In genomic region chr4:143336828-143337599, GRCh38 we compare ENCODE assay signal across 8 cellular contexts. TPM values are rescaled to one million over a fixed set of nuclear protein-coding genes. Genes with fewer than 3 reads are reported as not detected.
A peak's percentile ranks its signal among the peaks of the same experiment; 100 is the strongest.
DNase-seq lines count a peak whose midpoint lies in the region; ATAC-seq, FAIRE-seq and TF ChIP-seq lines count a peak whose summit lies in the region.

GAB1 (plus strand) TSS chr4:143336876; CDS start chr4:143337189, 313 bp downstream.

- TF ChIP-seq CTCF in GM12878 (IDR thresholded peaks at IDR 0.05 in 2 of 3, conservative IDR thresholded peaks at IDR 0.05 in 1 of 3; ENCODE audit: control insufficient read depth in 2 of 3, extremely low read depth in 1 of 3, insufficient read depth in 1 of 3, low read depth in 3 of 3, low read length in 3 of 3), result 0 out of 6 replicates have a peak, but pooled peaks of 2 of the 3 experiments have one; percentile 8 to 18

- in situ Hi-C loops in GM12878 (cut with MboI), result no loop called here

- no peak within 1 kb of the TSS for H3K27ac ChIP-seq in GM12878 (ENCODE audit: control insufficient read depth, insufficient read depth)

- TF ChIP-seq EP300 in GM12878 (IDR thresholded peaks at IDR 0.05; ENCODE audit: borderline replicate concordance in 1 of 2, control insufficient read depth in 1 of 2, low read depth in 2 of 2, low read length in 2 of 2), result no peak

- RAD21 ChIA-PET in GM12878 (lab: Charles Lee; ENCODE audit: unreplicated experiment), result interaction anchor here (1.0 to 5.7 kb wide), 9 partner anchors 11 to 81 kb away, joined by 3 to 61 read pairs (median 5); no protein-coding TSS in a partner anchor

- TF ChIP-seq POLR2A in GM12878 (IDR thresholded peaks at IDR 0.05; ENCODE audit: low read depth, low read length), result peak; percentile 74

- ATAC-seq in GM19328 (IDR thresholded peaks at IDR 0.05; ENCODE audit: unreplicated experiment) (peak; percentile 59), HG03342 (IDR thresholded peaks at IDR 0.05; ENCODE audit: unreplicated experiment) (peak; percentile 69), GM12878 (peak; percentile 83), sciatic nerve (peak; percentile 48)

- peak within 1 kb of the TSS; percentile 53; the same call in 1 of the 2 replicates for H3K9ac ChIP-seq in GM12878 (ENCODE audit: control insufficient read depth, insufficient read depth, low read length)

- POLR2A ChIA-PET in GM12878 (lab: Charles Lee), result interaction anchor here (1.1 to 9.7 kb wide), 5 partner anchors 18 to 94 kb away, joined by 3 to 94 read pairs (median 12); no protein-coding TSS in a partner anchor

- H3K4me3 ChIP-seq in GM12878 (peak within 1 kb of the TSS; percentile 87), iPS-11a (ENCODE audit: low read depth, low read length) (peak within 1 kb of the TSS; percentile 83)

- H3K36me3 ChIP-seq in GM12878 (ENCODE audit: control insufficient read depth in 2 of 2, insufficient read depth in 2 of 2, low read length in 1 of 2), result no peaks in the 10 kb centered on the region

- intact Hi-C loops in GM12878 (cut with micrococcal nuclease; ENCODE audit: unreplicated experiment) (loop anchor here (1.0 to 5.0 kb wide), 4 partner anchors 22 to 150 kb away; no protein-coding TSS in a partner anchor), sciatic nerve (cut with DNase I) (loop anchor here (5.0 to 10.0 kb wide), 2 partner anchors 142 to 145 kb away; no protein-coding TSS in a partner anchor)

- 0 out of 2 replicates have a peak, but pooled peaks have one; percentile 30 for TF ChIP-seq RAD21 in GM12878 (IDR thresholded peaks at IDR 0.05; ENCODE audit: insufficient read depth, low read depth, low read length)

- H3K27me3 ChIP-seq in GM12878 (replicated peaks in 1 of 2; ENCODE audit: control insufficient read depth in 2 of 2, insufficient read depth in 2 of 2, low read length in 1 of 2), result 0 out of 4 replicates have a peak, but pooled peaks cover 1 to 3% of the 10 kb centered on the region in 2 experiments

- WGBS in GM12878 (ENCODE audit: insufficient coverage, insufficient replicate concordance, low lambda C conversion rate, missing lambda C conversion rate), result 2% methylated on average over 68 of the region's 78 CpGs

- FAIRE-seq in GM12878 (lab: Jason Lieb, UNC), result peak; percentile 27

- DNase-seq in EL (peak; percentile 84), OCI-M1 (lab: John Stamatoyannopoulos, UW) (peak; percentile 91), GM12878 (ENCODE audit: low read depth, low spot score) (no peak), sciatic nerve (ENCODE audit: low spot score) (peak; percentile 86)
- DNase-seq in activated CD4-positive, alpha-beta T cell treated with anti-CD3 and anti-CD28 coated beads, Interleukin-2, amount 50 U/mL, for 4 hours, result no peak

- H3K79me2 ChIP-seq in GM12878 (ENCODE audit: control insufficient read depth, insufficient read depth, low read length), result no peaks in the 10 kb centered on the region; the same call in 1 of the 2 replicates

- BruUV-seq in GM12878 (replicated peaks; lab: Mats Ljungman, UMichigan), result no TSS peak

- CTCF ChIA-PET in GM12878 (lab: Yijun Ruan, JAX), result interaction anchor here (0.5 to 4.1 kb wide), 19 partner anchors 9 to 223 kb away, joined by 3 to 38 read pairs (median 3); no protein-coding TSS in a partner anchor

- H2AFZ ChIP-seq in GM12878 (ENCODE audit: control insufficient read depth, low read depth, low read length), result peak within 1 kb of the TSS; percentile 70

- SMC1A ChIA-PET in GM12878 (lab: Charles Lee; ENCODE audit: uncharacterized antibody, unreplicated experiment), result interaction anchor here (0.7 to 8.0 kb wide), 15 partner anchors 8 to 148 kb away, joined by 3 to 62 read pairs (median 5); no protein-coding TSS in a partner anchor

- H3K4me1 ChIP-seq in GM12878 (ENCODE audit: control insufficient read depth, insufficient read depth, low read length), result no peaks in the 10 kb centered on the region; the same call in 1 of the 2 replicates

- H4K20me1 ChIP-seq in GM12878 (ENCODE audit: control insufficient read depth, insufficient read depth), result peaks cover 2% of the 10 kb centered on the region; the same call in 1 of the 2 replicates

- H3K9me3 ChIP-seq in GM12878 (replicated peaks; ENCODE audit: control insufficient read depth, insufficient read depth, low read length), result no peaks in the 10 kb centered on the region

- H3K4me2 ChIP-seq in GM12878 (ENCODE audit: control insufficient read depth, insufficient read depth), result peak within 1 kb of the TSS; percentile 89

TF ChIP-seq in GM12878, 131 proteins besides CTCF, POLR2A, EP300 and RAD21 (continues in another document):
- no peak for TF ChIP-seq CEBPZ (IDR thresholded peaks at IDR 0.05; ENCODE audit: low read depth, low read length)
- TF ChIP-seq BCL11A (IDR thresholded peaks at IDR 0.05; ENCODE audit: low read depth, low read length), result no peak
- TF ChIP-seq FOXM1 (IDR thresholded peaks at IDR 0.05; ENCODE audit: low read depth, low read length), result no peak
- no peak for TF ChIP-seq PBX3 (IDR thresholded peaks at IDR 0.05; ENCODE audit: insufficient replicate concordance, low read depth, low read length)
- TF ChIP-seq IRF4 (IDR thresholded peaks at IDR 0.05; ENCODE audit: low read depth, low read length), result no peak
- TF ChIP-seq RAD51 (IDR thresholded peaks at IDR 0.05), result no peak
- TF ChIP-seq DPF2 (IDR thresholded peaks at IDR 0.05), result peak; percentile 39
- no peak for TF ChIP-seq SIX5 (IDR thresholded peaks at IDR 0.05; ENCODE audit: low read depth, low read length, severe bottlenecking)

RNA-seq across cellular contexts. Expression of gene GAB1, which starts in this region (rescaled TPM):
- 7.7 and 9.2 TPM in 2 replicates for total RNA-seq in GM12878 (2013; cell fraction: nucleolus; rRNA removed)
- 2.2 and 3.0 TPM in 2 replicates for total RNA-seq in GM12878 (2014; rRNA removed)
- 4.2 and 4.6 TPM in 2 replicates for total RNA-seq in GM12878 (2014; rRNA removed; fragmentation: Illumina TruSeq; extraction: Trizol)
- total RNA-seq in GM12878 (2021), result 3.4 and 5.3 TPM in 2 replicates
- 2.2 TPM for polyA plus RNA-seq in GM12878 (2011; ENCODE audit: low read depth)
- polyA plus RNA-seq in GM12878 (2011; rRNA removed), result 5.3 and 6.0 TPM in 2 replicates
- polyA plus RNA-seq in GM12878 (2011; cell fraction: cytosol; rRNA removed), result 2.2 and 2.9 TPM in 2 replicates
- polyA plus RNA-seq in GM12878 (2011; cell fraction: nucleus; rRNA removed), result 8.0 and 14.1 TPM in 2 replicates
- 3.1 and 3.9 TPM in 2 replicates for polyA plus RNA-seq in GM12878 (2012)
- polyA plus RNA-seq in GM12878 (2014; fragmentation: Illumina TruSeq; extraction: Trizol), result 3.7 and 4.4 TPM in 2 replicates
- polyA plus RNA-seq in GM12878 (2014; fragmentation: Nextera tagmentation; extraction: Ambion mirVana), result under 1 TPM; 0.37 to 0.60 TPM
- polyA plus RNA-seq in GM12878 (2014; rRNA removed), result 1.7 and 2.1 TPM in 2 replicates
- polyA plus RNA-seq in GM12878 (2016; fragmentation: Nextera tagmentation; extraction: Ambion mirVana), result 1 to 10 TPM; 3.1 to 3.3 TPM
- 7.6 and 15.0 TPM in 2 replicates for polyA minus RNA-seq in GM12878 (2011; rRNA and poly(A)+ RNA removed)
- polyA minus RNA-seq in GM12878 (2011; cell fraction: cytosol; rRNA and poly(A)+ RNA removed), result 2.1 and 3.7 TPM in 2 replicates
- 19.2 and 29.5 TPM in 2 replicates for polyA minus RNA-seq in GM12878 (2011; cell fraction: nucleus; rRNA and poly(A)+ RNA removed)
- total RNA-seq in sciatic nerve, result 279 TPM

Comparison
In these comparisons a context has a peak if more than half of its experiments do, and no peak if none do; other contexts are left out.
1. RNA of gene GAB1 (total RNA-seq): 279 TPM in sciatic nerve (single experiment); 2.2 to 9.2 TPM in GM12878; every median in the first group is over 10 times any median in the second.
2. DNase-seq: peak in EL (single experiment), OCI-M1 (single experiment) and sciatic nerve (single experiment); none in GM12878 (single experiment) and activated CD4-positive, alpha-beta T cell treated with anti-CD3 and anti-CD28 coated beads, Interleukin-2, amount 50 U/mL, for 4 hours (0 of 2).
3. Peak in every context shown above with its lines, with median percentiles within 50 percentile points of each other: ATAC-seq.